Comparison of ENCODE assay signal across 8 cellular contexts in genomic region chr3:68893600-68894239, GRCh38. TPM values are rescaled to one million over a fixed set of nuclear protein-coding genes. Genes with fewer than 3 reads are reported as not detected.
DNase-seq lines count a peak whose midpoint lies in the region; ATAC-seq and TF ChIP-seq lines count a peak whose summit lies in the region.

No MANE protein-coding gene starts in this region.

- 45 to 46% methylated on average over 3 of the region's 3 CpGs for WGBS in heart right ventricle, 2 donors
- WGBS in prostate gland = 41% methylated on average over 3 of the region's 3 CpGs

- H3K4me1 Mint-ChIP-seq in endothelial cell (ENCODE audit: unreplicated experiment) = peaks cover 9% of the 10 kb centered on the region

- no peak overlapping the region for H3K4me3 ChIP-seq in heart right ventricle
- no peak overlapping the region for H3K4me3 ChIP-seq in prostate gland

- H3K36me3 Mint-ChIP-seq in endothelial cell (ENCODE audit: low read depth, unreplicated experiment) = no peaks in the 10 kb centered on the region

- H3K27ac Mint-ChIP-seq in endothelial cell (ENCODE audit: unreplicated experiment) = no peak overlapping the region

- H3K27ac ChIP-seq in heart right ventricle (no peak overlapping the region), prostate gland (no peak overlapping the region)

- H3K4me1 ChIP-seq in heart right ventricle (no peaks in the 10 kb centered on the region), prostate gland (replicated peaks) (no peaks in the 10 kb centered on the region)

- H3K4me3 Mint-ChIP-seq in endothelial cell (ENCODE audit: unreplicated experiment) = no peak overlapping the region

- H3K36me3 ChIP-seq in heart right ventricle (no peaks in the 10 kb centered on the region), prostate gland (no peaks in the 10 kb centered on the region)

- peaks cover 5% of the 10 kb centered on the region for H3K9me3 Mint-ChIP-seq in endothelial cell (ENCODE audit: unreplicated experiment)

- peak; percentile 9 to 67 (median 57) for TF ChIP-seq CTCF in heart right ventricle (IDR thresholded peaks at IDR 0.05)
- TF ChIP-seq CTCF in endothelial cell (IDR thresholded peaks at IDR 0.05; ENCODE audit: unreplicated experiment) = peak; percentile 80
- TF ChIP-seq CTCF in prostate gland (IDR thresholded peaks at IDR 0.05) = peak in 3 of 4 experiments; percentile 42 to 66 (median 48)

- intact Hi-C loops in heart right ventricle (cut with DNase I) (loop anchor here in 2 of 10 donors (5.0 to 10.0 kb wide), 2 partner anchors 1781 to 1959 kb away; no protein-coding TSS in a partner anchor), Right ventricle myocardium inferior (cut with DNase I) (loop anchor here (10.0 kb wide), 1 partner anchor 1919 kb away; no protein-coding TSS in a partner anchor), prostate gland (cut with DNase I) (loop anchor here (10.0 kb wide), 1 partner anchor 1959 kb away; no protein-coding TSS in a partner anchor)

- H3K27me3 Mint-ChIP-seq in endothelial cell (ENCODE audit: unreplicated experiment) = no peaks in the 10 kb centered on the region

- no peak for DNase-seq in heart right ventricle
- no peak for DNase-seq in Right ventricle myocardium inferior (ENCODE audit: missing footprints)
- DNase-seq in NCI-H82 (lab: John Stamatoyannopoulos, UW) = peak; percentile 95
- DNase-seq in endothelial cell (ENCODE audit: low spot score) = no peak
- DNase-seq in prostate gland (ENCODE audit: low spot score) = no peak
- DNase-seq in stimulated activated CD4-positive, alpha-beta T cell treated with anti-CD3 and anti-CD28 coated beads, Interleukin-1b, Interleukin-23, amount 100 ng/mL, for 48 hours = no peak
- no peak for DNase-seq in iPS-NIHi7 (ENCODE audit: extremely low spot score)

- ATAC-seq in heart right ventricle (no peak), Right ventricle myocardium inferior (no peak), HG02870 (IDR thresholded peaks at IDR 0.05; ENCODE audit: unreplicated experiment) (no peak)

- H3K27me3 ChIP-seq in heart right ventricle (peaks cover 0 to 36% (median 11%) of the 10 kb centered on the region in 7 donors), prostate gland (replicated peaks; ENCODE audit: insufficient read depth) (no peaks in the 10 kb centered on the region)

- no peak for TF ChIP-seq POLR2A in prostate gland (IDR thresholded peaks at IDR 0.05)

- H3K9me3 ChIP-seq in heart right ventricle = no peaks in the 10 kb centered on the region
- H3K9me3 ChIP-seq in prostate gland = no peaks in the 10 kb centered on the region

RNA-seq across cellular contexts. Expression of gene TAFA4, which starts 38.6 kb away (rescaled TPM):
- total RNA-seq in heart right ventricle (not detected), Right ventricle myocardium inferior (not detected), endothelial cell (ENCODE audit: unreplicated experiment) (2.7 TPM), prostate gland (1 to 10 TPM in 1 of 2 donors, under 1 TPM in 1; 0.28 to 1.9 TPM)
- polyA plus RNA-seq in heart right ventricle = not detected
